In genomic region chr1:207578796-207579435, GRCh38 we compare ENCODE assay signal across 12 cellular contexts.
DNase-seq lines count a peak whose midpoint lies in the region; ATAC-seq, FAIRE-seq and TF ChIP-seq lines count a peak whose summit lies in the region.
"Had no signal": no experiment of that assay in that cellular context is flagged by ENCODE, and none has a peak within 500 bp of the region (broad histone marks: within the 10 kb centered on the region; RNA-seq: fewer than 3 reads in every experiment).

No MANE protein-coding gene starts in this region.

- H2AFZ ChIP-seq in H1 (ENCODE audit: low read length): peak overlapping the region; percentile 99

- intact Hi-C loops in mucosa of descending colon (cut with DNase I, micrococcal nuclease): no loop called here

- CTCF ChIA-PET in A549 (lab: Yijun Ruan, JAX): interaction anchor here (0.8 to 4.5 kb wide), 10 partner anchors 10 to 120 kb away, joined by 3 to 17 read pairs (median 5); no protein-coding TSS in a partner anchor
- CTCF ChIA-PET in H1 (lab: Charles Lee; ENCODE audit: partially characterized antibody): interaction anchor here (0.7 to 5.5 kb wide), 15 partner anchors 9 to 655 kb away, joined by 3 to 36 read pairs (median 5); no protein-coding TSS in a partner anchor

- no peaks in the 10 kb centered on the region for H3K27me3 ChIP-seq in H1 (replicated peaks in 1 of 4; ENCODE audit: control insufficient read depth in 3 of 4, extremely low read depth in 1 of 4, insufficient read depth in 3 of 4, low read length in 3 of 4)
- H3K27me3 ChIP-seq: suprapubic skin had no signal

- no peak overlapping the region for H3K23ac ChIP-seq in H1 (ENCODE audit: insufficient read length)

- H3K18ac ChIP-seq in H1 (ENCODE audit: extremely low read depth, low read length): no peak overlapping the region

- no peak overlapping the region for H3K9ac ChIP-seq in H1 (replicated peaks in 1 of 4; ENCODE audit: extremely low read depth in 1 of 4, low read depth in 3 of 4, low read length in 3 of 4)

- no peak overlapping the region; the same call in 1 of the 2 replicates for H2BK12ac ChIP-seq in H1 (ENCODE audit: low read depth, low read length)

- no peaks in the 10 kb centered on the region for H3K9me3 ChIP-seq in A549
- H3K9me3 ChIP-seq in H1 (ENCODE audit: insufficient read depth in 2 of 2, low read depth in 1 of 2, low read length in 1 of 2): no peaks in the 10 kb centered on the region
- H3K9me3 ChIP-seq in mucosa of descending colon: no peaks in the 10 kb centered on the region
- H3K9me3 ChIP-seq: Caco-2, suprapubic skin had no signal

- H2BK5ac ChIP-seq in H1 (ENCODE audit: low read depth, low read length): no peak overlapping the region

- no peak overlapping the region for H3K4me2 ChIP-seq in A549
- H3K4me2 ChIP-seq in H1 (ENCODE audit: insufficient read depth in 1 of 2, low read depth in 2 of 2, low read length in 2 of 2): no peak overlapping the region

- no peak for TF ChIP-seq EP300 in A549 (IDR thresholded peaks at IDR 0.05)
- TF ChIP-seq EP300 in H1 (IDR thresholded peaks at IDR 0.05; ENCODE audit: borderline replicate concordance in 1 of 2, low read depth in 2 of 2, low read length in 2 of 2): no peak

- no peaks in the 10 kb centered on the region for H3K4me1 ChIP-seq in A549
- H3K4me1 ChIP-seq in H1 (replicated peaks in 1 of 4; ENCODE audit: control insufficient read depth in 3 of 4, insufficient read depth in 4 of 4, low read length in 3 of 4): peaks cover 0 to 4% (median 3%) of the 10 kb centered on the region in 4 experiments; a peak in 3 of 7 replicates
- no peaks in the 10 kb centered on the region for H3K4me1 ChIP-seq in mucosa of descending colon (ENCODE audit: low read depth)
- H3K4me1 ChIP-seq: Caco-2, suprapubic skin had no signal

- TF ChIP-seq CTCF in A549 (IDR thresholded peaks at IDR 0.05) (no peak), H1 (IDR thresholded peaks at IDR 0.05; ENCODE audit: control extremely low read depth in 1 of 3, insufficient read depth in 1 of 3, low read depth in 1 of 3, low read length in 3 of 3) (no peak), type B pancreatic cell (conservative IDR thresholded peaks at IDR 0.05) (no peak), mucosa of descending colon (IDR thresholded peaks at IDR 0.05) (no peak)

- FAIRE-seq in A549 (lab: Jason Lieb, UNC) (no peak), H1 (lab: Jason Lieb, UNC) (no peak)
- FAIRE-seq: frontal cortex had no signal

- H3K23me2 ChIP-seq in H1 (ENCODE audit: low read depth, low read length): no peaks in the 10 kb centered on the region

- no peak for TF ChIP-seq RAD21 in A549 (conservative IDR thresholded peaks at IDR 0.05 in 1 of 2, IDR thresholded peaks at IDR 0.05 in 1 of 2)
- TF ChIP-seq RAD21 in H1 (IDR thresholded peaks at IDR 0.05 in 1 of 2, conservative IDR thresholded peaks at IDR 0.05 in 1 of 2; ENCODE audit: low read depth in 2 of 2, low read length in 2 of 2): no peak

- H3K4ac ChIP-seq in H1 (replicated peaks; ENCODE audit: insufficient read length, low read depth, low read length): no peak overlapping the region

- no peak overlapping the region for H4K5ac ChIP-seq in H1 (ENCODE audit: insufficient read length, low read depth, low read length)

- WGBS in A549 (ENCODE audit: missing lambda C conversion rate): 12% methylated on average over 5 of the region's 5 CpGs
- WGBS in H1 (ENCODE audit: extremely low coverage in 1 of 2, insufficient coverage in 1 of 2, insufficient read length in 1 of 2, insufficient replicate concordance in 2 of 2, low coverage in 1 of 2, low lambda C conversion rate in 2 of 2, missing lambda C conversion rate in 1 of 2), 2 experiments: 68% methylated on average over 5 of the region's 5 CpGs; no CpG with 5 or more reads in 1 of the 2 experiments

- H2BK15ac ChIP-seq in H1 (ENCODE audit: low read length): no peak overlapping the region

- H3K36me3 ChIP-seq in H1 (ENCODE audit: control insufficient read depth in 2 of 4, insufficient read depth in 4 of 4, low read length in 3 of 4): no peaks in the 10 kb centered on the region
- H3K36me3 ChIP-seq in mucosa of descending colon (ENCODE audit: low read depth): no peaks in the 10 kb centered on the region
- H3K36me3 ChIP-seq: suprapubic skin had no signal

- no peaks in the 10 kb centered on the region for H3K79me2 ChIP-seq in H1 (ENCODE audit: control insufficient read depth in 1 of 2, insufficient read depth in 2 of 2, low read length in 2 of 2)

- no peaks in the 10 kb centered on the region for H3K4me1 Mint-ChIP-seq in type B pancreatic cell (ENCODE audit: unreplicated experiment)
- peaks cover 0 to 7% (median 0%) of the 10 kb centered on the region in 4 donors for H3K4me1 Mint-ChIP-seq in naive thymus-derived CD8-positive, alpha-beta T cell
- H3K4me1 Mint-ChIP-seq: activated naive CD4-positive, alpha-beta T cell treated with anti-CD3 and anti-CD28 coated beads, Interleukin-2, amount 50 U/mL, for 24 hours had no signal

- no peak overlapping the region for H2BK20ac ChIP-seq in H1 (ENCODE audit: low read length)

- no peak overlapping the region for H3K4me3 Mint-ChIP-seq in type B pancreatic cell
- H3K4me3 Mint-ChIP-seq in naive thymus-derived CD8-positive, alpha-beta T cell: no peak overlapping the region
- H3K4me3 Mint-ChIP-seq: activated naive CD4-positive, alpha-beta T cell treated with anti-CD3 and anti-CD28 coated beads, Interleukin-2, amount 50 U/mL, for 24 hours had no signal

- no peak overlapping the region for H4K8ac ChIP-seq in H1 (ENCODE audit: extremely low read depth, insufficient read depth, low read length)

- DNase-seq in A549 (ENCODE audit: low read depth in 1 of 2, low spot score in 1 of 2) (no peak), H1 (ENCODE audit: low read depth in 1 of 2, low spot score in 2 of 2) (no peak), NCI-H1930 (lab: John Stamatoyannopoulos, UW) (no peak), type B pancreatic cell (ENCODE audit: extremely low spot score, unreplicated experiment) (no peak), mucosa of descending colon (no peak)
- no peak for DNase-seq in naive thymus-derived CD8-positive, alpha-beta T cell

- H3K56ac ChIP-seq in H1 (replicated peaks; ENCODE audit: insufficient read length, low read depth, low read length): no peak overlapping the region

- no peak overlapping the region for H4K91ac ChIP-seq in H1 (replicated peaks; ENCODE audit: insufficient read length, low read length)

- no peaks in the 10 kb centered on the region for H3K9me3 Mint-ChIP-seq in type B pancreatic cell
- no peaks in the 10 kb centered on the region for H3K9me3 Mint-ChIP-seq in naive thymus-derived CD8-positive, alpha-beta T cell
- H3K9me3 Mint-ChIP-seq: activated naive CD4-positive, alpha-beta T cell treated with anti-CD3 and anti-CD28 coated beads, Interleukin-2, amount 50 U/mL, for 24 hours had no signal

- H4K20me1 ChIP-seq in H1 (replicated peaks in 1 of 2; ENCODE audit: control insufficient read depth in 1 of 2, insufficient read depth in 2 of 2, low read length in 2 of 2): no peaks in the 10 kb centered on the region

- H2AK5ac ChIP-seq in H1 (ENCODE audit: low read depth, low read length): no peak overlapping the region

- H3K27ac ChIP-seq in A549: no peak overlapping the region
- H3K27ac ChIP-seq in H1 (ENCODE audit: low read depth, low read length): no peak overlapping the region
- H3K27ac ChIP-seq: suprapubic skin had no signal

- no peaks in the 10 kb centered on the region for H3K36me3 Mint-ChIP-seq in type B pancreatic cell
- no peaks in the 10 kb centered on the region for H3K36me3 Mint-ChIP-seq in naive thymus-derived CD8-positive, alpha-beta T cell
- H3K36me3 Mint-ChIP-seq: activated naive CD4-positive, alpha-beta T cell treated with anti-CD3 and anti-CD28 coated beads, Interleukin-2, amount 50 U/mL, for 24 hours had no signal

- no peak overlapping the region for H3K14ac ChIP-seq in H1 (ENCODE audit: insufficient read length)

- H3K27ac Mint-ChIP-seq in type B pancreatic cell: no peak overlapping the region
- H3K27ac Mint-ChIP-seq in naive thymus-derived CD8-positive, alpha-beta T cell: no peak overlapping the region
- H3K27ac Mint-ChIP-seq: activated naive CD4-positive, alpha-beta T cell treated with anti-CD3 and anti-CD28 coated beads, Interleukin-2, amount 50 U/mL, for 24 hours had no signal

- POLR2A ChIA-PET in A549 (lab: Yijun Ruan, JAX): no interaction called here
- POLR2A ChIA-PET in H1 (lab: Charles Lee; ENCODE audit: partially characterized antibody): no interaction called here
- POLR2A ChIA-PET in naive thymus-derived CD8-positive, alpha-beta T cell (lab: Charles Lee): no interaction called here

- H2BK120ac ChIP-seq in H1 (replicated peaks; ENCODE audit: low read depth, low read length): peak overlapping the region; percentile 94

- no peak overlapping the region for H3K4me3 ChIP-seq in A549
- H3K4me3 ChIP-seq in H1 (ENCODE audit: extremely low read depth in 1 of 4, insufficient read depth in 2 of 4, low read depth in 3 of 4, low read length in 4 of 4): no peak overlapping the region
- H3K4me3 ChIP-seq in mucosa of descending colon: no peak overlapping the region
- H3K4me3 ChIP-seq: suprapubic skin had no signal

- no peaks in the 10 kb centered on the region for H3K79me1 ChIP-seq in H1 (ENCODE audit: low read depth, low read length)

- peak; percentile 35 to 52; a peak in 1 of 6 replicates for ATAC-seq in A549
- peak; percentile 38 for ATAC-seq in GM19395 (IDR thresholded peaks at IDR 0.05; ENCODE audit: unreplicated experiment)
- ATAC-seq in HG03354 (IDR thresholded peaks at IDR 0.05; ENCODE audit: poor library complexity, severe bottlenecking, unreplicated experiment): peak; percentile 30
- ATAC-seq in naive thymus-derived CD8-positive, alpha-beta T cell: no peak
- no peak for ATAC-seq in mucosa of descending colon

- peaks cover 6% of the 10 kb centered on the region for H3K27me3 Mint-ChIP-seq in type B pancreatic cell
- peaks cover 0 to 6% (median 2%) of the 10 kb centered on the region in 5 donors for H3K27me3 Mint-ChIP-seq in naive thymus-derived CD8-positive, alpha-beta T cell
- H3K27me3 Mint-ChIP-seq: activated naive CD4-positive, alpha-beta T cell treated with anti-CD3 and anti-CD28 coated beads, Interleukin-2, amount 50 U/mL, for 24 hours had no signal

- TF ChIP-seq POLR2A in A549 (IDR thresholded peaks at IDR 0.05; ENCODE audit: low read length): no peak
- no peak for TF ChIP-seq POLR2A in H1 (IDR thresholded peaks at IDR 0.05; ENCODE audit: control extremely low read depth in 1 of 2, low read depth in 2 of 2, low read length in 2 of 2)

TF ChIP-seq in H1, 55 proteins besides CTCF, POLR2A, EP300 and RAD21 (continues in another document):
- TF ChIP-seq MAFK (IDR thresholded peaks at IDR 0.05; ENCODE audit: low read depth, low read length) (no peak), KDM4A (IDR thresholded peaks at IDR 0.05; ENCODE audit: low read depth, low read length, severe bottlenecking) (no peak), POLR2AphosphoS5 (IDR thresholded peaks at IDR 0.05; ENCODE audit: low read depth, low read length) (no peak), POU5F1 (IDR thresholded peaks at IDR 0.05; ENCODE audit: low read depth, low read length) (no peak), SP1 (IDR thresholded peaks at IDR 0.05; ENCODE audit: low read depth, low read length) (no peak), EZH2 (IDR thresholded peaks at IDR 0.05; ENCODE audit: low read depth, low read length, severe bottlenecking) (no peak), SIX5 (IDR thresholded peaks at IDR 0.05; ENCODE audit: low read depth, low read length) (no peak)

Comparison
In these comparisons a context has a peak if more than half of its experiments do, and no peak if none do; other contexts are left out.
1. ATAC-seq: peak in A549 (2 of 2), GM19395 (single experiment) and HG03354 (single experiment); none in naive thymus-derived CD8-positive, alpha-beta T cell (0 of 2) and mucosa of descending colon (single experiment).